10 cellular contexts compared by ENCODE assay signal in genomic region chr12:79566452-79566851, GRCh38.
DNase-seq lines count a peak whose midpoint lies in the region; ATAC-seq and TF ChIP-seq lines count a peak whose summit lies in the region.
"Had no signal": no experiment of that assay in that cellular context is flagged by ENCODE, and none has a peak within 500 bp of the region (broad histone marks: within the 10 kb centered on the region; RNA-seq: fewer than 3 reads in every experiment).

No MANE protein-coding gene starts in this region.

- TF ChIP-seq CTCF in Calu3 (IDR thresholded peaks at IDR 0.05; ENCODE audit: unreplicated experiment) (no peak), fibroblast of pulmonary artery (IDR thresholded peaks at IDR 0.05; ENCODE audit: low read length, missing control alignments) (no peak), osteocyte (IDR thresholded peaks at IDR 0.05) (no peak), suprapubic skin (IDR thresholded peaks at IDR 0.05) (no peak)

- H3K4me1 Mint-ChIP-seq in Calu3 (ENCODE audit: low read depth, unreplicated experiment) (peaks cover 45% of the 10 kb centered on the region), osteocyte (ENCODE audit: unreplicated experiment) (peaks cover 29% of the 10 kb centered on the region)

- CTCF ChIA-PET in Calu3 (lab: Charles Lee): interaction anchor here (0.6 to 2.1 kb wide), 7 partner anchors 19 to 210 kb away, joined by 3 to 8 read pairs (median 3); partner anchors contain the start of gene PAWR

- no TSS peak for BruUV-seq in Calu3 (replicated peaks; lab: Mats Ljungman, UMichigan)

- intact Hi-C loops in Calu3 (cut with micrococcal nuclease; ENCODE audit: unreplicated experiment): loop anchor here (5.0 kb wide), 1 partner anchor 36 kb away; no protein-coding TSS in a partner anchor

- H3K9me3 Mint-ChIP-seq in Calu3 (ENCODE audit: low read depth, unreplicated experiment): no peaks in the 10 kb centered on the region
- H3K9me3 Mint-ChIP-seq in osteocyte (ENCODE audit: unreplicated experiment): no peaks in the 10 kb centered on the region

- TF ChIP-seq EP300 in suprapubic skin (IDR thresholded peaks at IDR 0.05): no peak

- peak overlapping the region; percentile 81 for H3K27ac Mint-ChIP-seq in Calu3 (ENCODE audit: unreplicated experiment)
- H3K27ac Mint-ChIP-seq in osteocyte (ENCODE audit: unreplicated experiment): peak overlapping the region; percentile 78

- peaks cover 4% of the 10 kb centered on the region for H3K36me3 ChIP-seq in SJSA1
- peaks cover 6% of the 10 kb centered on the region for H3K36me3 ChIP-seq in suprapubic skin

- H3K36me3 Mint-ChIP-seq in Calu3 (ENCODE audit: insufficient read depth, unreplicated experiment) (peaks cover 62% of the 10 kb centered on the region), osteocyte (ENCODE audit: unreplicated experiment) (peaks cover 43% of the 10 kb centered on the region)

- H3K4me3 Mint-ChIP-seq in Calu3 (ENCODE audit: low read depth, unreplicated experiment): peak overlapping the region; percentile 29
- no peak overlapping the region for H3K4me3 Mint-ChIP-seq in osteocyte (ENCODE audit: unreplicated experiment)

- H3K4me1 ChIP-seq in SJSA1 (replicated peaks): peaks cover 16% of the 10 kb centered on the region
- peaks cover 6% of the 10 kb centered on the region for H3K4me1 ChIP-seq in suprapubic skin

- H3K27me3 ChIP-seq in SJSA1 (replicated peaks) (no peaks in the 10 kb centered on the region), suprapubic skin (no peaks in the 10 kb centered on the region)

- H3K9me3 ChIP-seq in SJSA1 (replicated peaks): no peaks in the 10 kb centered on the region
- H3K9me3 ChIP-seq in suprapubic skin: no peaks in the 10 kb centered on the region

- 41% methylated on average over 3 of the region's 3 CpGs for WGBS in suprapubic skin

- H3K4me3 ChIP-seq in SJSA1 (no peak overlapping the region), fibroblast of pulmonary artery (replicated peaks; ENCODE audit: low read depth, low read length) (no peak overlapping the region), suprapubic skin (no peak overlapping the region)

- no peak for TF ChIP-seq POLR2A in suprapubic skin (IDR thresholded peaks at IDR 0.05)

- H3K27me3 Mint-ChIP-seq in Calu3 (ENCODE audit: unreplicated experiment): no peaks in the 10 kb centered on the region
- no peaks in the 10 kb centered on the region for H3K27me3 Mint-ChIP-seq in osteocyte (ENCODE audit: unreplicated experiment)

- H3K27ac ChIP-seq in SJSA1 (peak overlapping the region; percentile 46), suprapubic skin (no peak overlapping the region)

- DNase-seq in Calu3 (peak; percentile 39), SJSA1 (ENCODE audit: low read depth in 1 of 2, low spot score in 2 of 2) (peak in 1 of 2 experiments; percentile 53), fibroblast of pulmonary artery (ENCODE audit: low read depth) (peak; percentile 12), osteocyte (ENCODE audit: extremely low spot score, unreplicated experiment) (no peak), suprapubic skin (ENCODE audit: low spot score in 2 of 2) (no peak), DMS79 treated with DMSO at 0.1 percent for 48 hours (lab: John Stamatoyannopoulos, UW) (no peak), NCI-H1417 treated with DMSO at 0.1 percent for 48 hours (lab: John Stamatoyannopoulos, UW) (no peak)
- DNase-seq: H7, NCI-H82 had no signal

- no peak for ATAC-seq in GM19023 (IDR thresholded peaks at IDR 0.05; ENCODE audit: unreplicated experiment)

Comparison
In these comparisons a context has a peak if more than half of its experiments do, and no peak if none do; other contexts are left out.
1. DNase-seq: peak in Calu3 (single experiment) and fibroblast of pulmonary artery (single experiment); none in osteocyte (single experiment), suprapubic skin (0 of 2), DMS79 treated with DMSO at 0.1 percent for 48 hours (single experiment) and NCI-H1417 treated with DMSO at 0.1 percent for 48 hours (single experiment).